In genomic region chr22:44906999-44907644, GRCh38 we compare ENCODE assay signal across 12 cellular contexts.
DNase-seq lines count a peak whose midpoint lies in the region; ATAC-seq, FAIRE-seq and TF ChIP-seq lines count a peak whose summit lies in the region.
"Had no signal": no experiment of that assay in that cellular context is flagged by ENCODE, and none has a peak within 500 bp of the region (broad histone marks: within the 10 kb centered on the region; RNA-seq: fewer than 3 reads in every experiment).

No MANE protein-coding gene starts in this region.

- H3K27ac ChIP-seq in IMR-90 (ENCODE audit: insufficient read depth, low read length): no peak overlapping the region
- H3K27ac ChIP-seq: HL-60 had no signal

- peaks cover 2% of the 10 kb centered on the region; the same call in 1 of the 2 replicates for H3K9me3 ChIP-seq in IMR-90 (ENCODE audit: control insufficient read depth, insufficient read depth, low read length)

- H3K27ac Mint-ChIP-seq in endothelial cell (ENCODE audit: unreplicated experiment): no peak overlapping the region
- peak overlapping the region; percentile 57 for H3K27ac Mint-ChIP-seq in neural crest cell (ENCODE audit: unreplicated experiment)
- H3K27ac Mint-ChIP-seq: CD4-positive, CD25-positive, alpha-beta regulatory T cell had no signal

- in situ Hi-C loops in IMR-90 (cut with MboI; ENCODE audit: low sequenced_read_pairs): no loop called here

- no peak overlapping the region for H3K9ac ChIP-seq in IMR-90 (ENCODE audit: low read depth, low read length)

- no peaks in the 10 kb centered on the region for H3K79me1 ChIP-seq in IMR-90 (ENCODE audit: low read depth in 1 of 2, low read length in 2 of 2)

- H3K9me1 ChIP-seq in IMR-90 (ENCODE audit: insufficient read depth, low read length): no peaks in the 10 kb centered on the region

- no peaks in the 10 kb centered on the region for H4K20me1 ChIP-seq in IMR-90 (ENCODE audit: insufficient read depth, low read length)

- H3K18ac ChIP-seq in IMR-90 (ENCODE audit: low read depth, low read length): no peak overlapping the region

- H2AFZ ChIP-seq in IMR-90 (replicated peaks; ENCODE audit: low read length, poor library complexity): peak overlapping the region; percentile 43

- peaks cover 8% of the 10 kb centered on the region; the same call in 1 of the 2 replicates for H3K27me3 ChIP-seq in IMR-90 (ENCODE audit: control insufficient read depth, insufficient read depth, low read length)

- peaks cover 12% of the 10 kb centered on the region for H3K9me3 Mint-ChIP-seq in endothelial cell (ENCODE audit: unreplicated experiment)
- peaks cover 8% of the 10 kb centered on the region for H3K9me3 Mint-ChIP-seq in neural crest cell

- no peak overlapping the region for H2BK15ac ChIP-seq in IMR-90 (ENCODE audit: low read depth, low read length)

- peak overlapping the region; percentile 48 for H3K4me3 Mint-ChIP-seq in endothelial cell (ENCODE audit: unreplicated experiment)
- H3K4me3 Mint-ChIP-seq in neural crest cell: no peak overlapping the region
- H3K4me3 Mint-ChIP-seq: CD4-positive, CD25-positive, alpha-beta regulatory T cell had no signal

- H4K91ac ChIP-seq in IMR-90 (ENCODE audit: insufficient read depth, low read depth, low read length): no peak overlapping the region

- no peak for TF ChIP-seq POLR2A in IMR-90 (IDR thresholded peaks at IDR 0.05; ENCODE audit: low read depth, low read length)

- H4K8ac ChIP-seq in IMR-90 (ENCODE audit: low read depth in 2 of 2, low read length in 2 of 2): no peak overlapping the region

- H3K4me1 Mint-ChIP-seq in endothelial cell (ENCODE audit: unreplicated experiment): no peaks in the 10 kb centered on the region
- no peaks in the 10 kb centered on the region for H3K4me1 Mint-ChIP-seq in neural crest cell
- H3K4me1 Mint-ChIP-seq: CD4-positive, CD25-positive, alpha-beta regulatory T cell had no signal

- no peak overlapping the region for H2AK5ac ChIP-seq in IMR-90 (ENCODE audit: low read depth, low read length)

- POLR2A ChIA-PET in IMR-90 (lab: Charles Lee; ENCODE audit: unreplicated experiment): no interaction called here

- H4K5ac ChIP-seq in IMR-90 (ENCODE audit: low read depth, low read length): no peak overlapping the region

- H3K4me1 ChIP-seq in IMR-90 (ENCODE audit: control insufficient read depth, insufficient read depth, low read length): no peaks in the 10 kb centered on the region

- intact Hi-C loops in IMR-90 (cut with micrococcal nuclease): no loop called here

- no peak overlapping the region for H2BK120ac ChIP-seq in IMR-90 (ENCODE audit: low read depth, low read length)

- H3K4me3 ChIP-seq in IMR-90 (ENCODE audit: insufficient read depth, low read depth, low read length): no peak overlapping the region
- H3K4me3 ChIP-seq: K562 had no signal

- H3K56ac ChIP-seq in IMR-90 (ENCODE audit: extremely low read depth, insufficient read depth, low read length): no peak overlapping the region

- ATAC-seq in IMR-90 (ENCODE audit: low read depth): no peak
- ATAC-seq in HG03565 (IDR thresholded peaks at IDR 0.05; ENCODE audit: unreplicated experiment): no peak
- ATAC-seq: HCT116, K562 had no signal

- no peak overlapping the region for H2BK20ac ChIP-seq in IMR-90 (ENCODE audit: low read depth, low read length)

- H3K27me3 Mint-ChIP-seq in endothelial cell (ENCODE audit: unreplicated experiment) (peaks cover 3% of the 10 kb centered on the region), neural crest cell (ENCODE audit: low read depth) (no peaks in the 10 kb centered on the region)

- no peak overlapping the region for H3K23ac ChIP-seq in IMR-90 (ENCODE audit: low read depth, low read length)

- H3K4me2 ChIP-seq in IMR-90 (ENCODE audit: low read depth, low read length): no peak overlapping the region

- CTCF ChIA-PET in IMR-90 (lab: Yijun Ruan, JAX): no interaction called here

- H3K36me3 Mint-ChIP-seq in endothelial cell (ENCODE audit: low read depth, unreplicated experiment) (peaks cover 35% of the 10 kb centered on the region), neural crest cell (ENCODE audit: low read depth) (peaks cover 68% of the 10 kb centered on the region)
- H3K36me3 Mint-ChIP-seq: CD4-positive, CD25-positive, alpha-beta regulatory T cell had no signal

- dilution Hi-C loops in IMR-90 (cut with HindIII; ENCODE audit: low sequenced_read_pairs, unreplicated experiment): no loop called here

- no peak for DNase-seq in IMR-90
- DNase-seq in endothelial cell (ENCODE audit: low spot score): no peak
- DNase-seq in neural crest cell (ENCODE audit: low read depth, low spot score): no peak
- no peak for DNase-seq in urothelium cell line (ENCODE audit: low spot score)
- no peak for DNase-seq in stimulated activated CD4-positive, alpha-beta T cell treated with anti-CD3 and anti-CD28 coated beads, Interleukin-2, amount 100 ng/mL, for 24 hours
- no peak for DNase-seq in activated naive CD4-positive, alpha-beta T cell treated with anti-CD3 and anti-CD28 coated beads, Interleukin-2, amount 50 U/mL, for 16 hours
- DNase-seq: CD4-positive, CD25-positive, alpha-beta regulatory T cell had no signal

- H3K14ac ChIP-seq in IMR-90 (replicated peaks; ENCODE audit: low read depth, low read length): no peak overlapping the region

- peak overlapping the region; percentile 14 for H2AK9ac ChIP-seq in IMR-90 (replicated peaks; ENCODE audit: low read depth, low read length, poor library complexity)

- WGBS in IMR-90 (ENCODE audit: extremely low coverage in 2 of 2, insufficient read length in 1 of 2), 2 experiments: no CpG with 5 or more reads among the region's 18 CpGs

- no peak for TF ChIP-seq RAD21 in IMR-90 (IDR thresholded peaks at IDR 0.05; ENCODE audit: low read length)

- no TSS peak for BruUV-seq in IMR-90 (replicated peaks; lab: Mats Ljungman, UMichigan)

- H3K36me3 ChIP-seq in IMR-90 (ENCODE audit: control insufficient read depth, insufficient read depth, low read length): no peaks in the 10 kb centered on the region

- TF ChIP-seq CTCF in IMR-90 (conservative IDR thresholded peaks at IDR 0.05; ENCODE audit: low read depth, low read length) (no peak), endothelial cell (IDR thresholded peaks at IDR 0.05; ENCODE audit: unreplicated experiment) (no peak), neural crest cell (conservative IDR thresholded peaks at IDR 0.05) (no peak)

- H3K4ac ChIP-seq in IMR-90 (ENCODE audit: low read depth, low read length): no peak overlapping the region

- H2BK5ac ChIP-seq in IMR-90 (ENCODE audit: low read depth, low read length, poor library complexity, severe bottlenecking): no peak overlapping the region

- peak; percentile 61 for FAIRE-seq in urothelium cell line (lab: Jason Lieb, UNC)
- FAIRE-seq: H1, K562 had no signal

TF ChIP-seq in IMR-90, 13 proteins besides CTCF, POLR2A, EP300 and RAD21:
- TF ChIP-seq NFE2L2 (IDR thresholded peaks at IDR 0.05; ENCODE audit: low read depth, low read length): no peak
- no peak for TF ChIP-seq RCOR1 (IDR thresholded peaks at IDR 0.05; ENCODE audit: insufficient replicate concordance, low read length)
- no peak for TF ChIP-seq CEBPB (IDR thresholded peaks at IDR 0.05; ENCODE audit: low read depth, low read length)
- TF ChIP-seq MXI1 (IDR thresholded peaks at IDR 0.05; ENCODE audit: borderline replicate concordance, low read depth, low read length): no peak
- TF ChIP-seq SMC3 (IDR thresholded peaks at IDR 0.05; ENCODE audit: low read depth, low read length): no peak
- no peak for TF ChIP-seq BHLHE40 (IDR thresholded peaks at IDR 0.05; ENCODE audit: low read depth, low read length)
- TF ChIP-seq CHD1 (IDR thresholded peaks at IDR 0.05; ENCODE audit: low read depth, low read length): no peak
TF ChIP-seq in IMR-90: peak in this region for 0.
